In genomic region chr3:137946341-137946973, GRCh38 we compare ENCODE assay signal across 8 cellular contexts.
DNase-seq lines count a peak whose midpoint lies in the region; ATAC-seq, FAIRE-seq and TF ChIP-seq lines count a peak whose summit lies in the region.

No MANE protein-coding gene starts in this region.

- no peak overlapping the region for H3K27ac ChIP-seq in brain microvascular endothelial cell

- peak; percentile 51 for ATAC-seq in T-helper 17 cell
- no peak for ATAC-seq in HG03025 (IDR thresholded peaks at IDR 0.05; ENCODE audit: low FRiP score, unreplicated experiment)

- H3K36me3 Mint-ChIP-seq in T-helper 17 cell (ENCODE audit: low read depth): no peaks in the 10 kb centered on the region

- peak; percentile 89 for FAIRE-seq in islet of Langerhans (lab: Jason Lieb, UNC)

- no peaks in the 10 kb centered on the region for H3K27me3 Mint-ChIP-seq in T-helper 17 cell

- H3K27ac Mint-ChIP-seq in T-helper 17 cell: no peak overlapping the region

- no peak overlapping the region for H3K4me3 Mint-ChIP-seq in T-helper 17 cell

- in situ Hi-C loops in brain microvascular endothelial cell (cut with HindIII; ENCODE audit: low pct_ligation_motif_present, low sequenced_read_pairs): no loop called here

- DNase-seq in D341Med (ENCODE audit: low spot score): peak; percentile 74
- DNase-seq in H7: peak; percentile 33
- DNase-seq in NCI-H2029 (lab: John Stamatoyannopoulos, UW): peak; percentile 60
- DNase-seq in T-helper 17 cell: peak; percentile 9 to 11 (median 9)
- peak; percentile 63 for DNase-seq in brain microvascular endothelial cell
- peak; percentile 37 for DNase-seq in stimulated activated CD4-positive, alpha-beta T cell treated with anti-CD3 and anti-CD28 coated beads, Interleukin-4, amount 100 ng/mL, for 24 hours

- H3K9me3 ChIP-seq in T-helper 17 cell (ENCODE audit: control insufficient read depth, low read length, poor library complexity, severe bottlenecking): no peaks in the 10 kb centered on the region

- no peaks in the 10 kb centered on the region for H3K36me3 ChIP-seq in H7 (replicated peaks; ENCODE audit: control insufficient read depth, insufficient read depth, low read length)
- no peaks in the 10 kb centered on the region for H3K36me3 ChIP-seq in brain microvascular endothelial cell (replicated peaks)

- peak; percentile 78 for TF ChIP-seq CTCF in brain microvascular endothelial cell (IDR thresholded peaks at IDR 0.05; ENCODE audit: low read depth, low read length, missing control alignments)

- no peak overlapping the region for H3K4me3 ChIP-seq in H7 (ENCODE audit: insufficient read depth, low read depth, low read length)
- H3K4me3 ChIP-seq in brain microvascular endothelial cell (ENCODE audit: low read depth, low read length): no peak overlapping the region

- H3K4me1 Mint-ChIP-seq in T-helper 17 cell: no peaks in the 10 kb centered on the region

- H3K27me3 ChIP-seq in H7 (ENCODE audit: control insufficient read depth, insufficient read depth, low read length) (no peaks in the 10 kb centered on the region; the same call in 1 of the 2 replicates), brain microvascular endothelial cell (replicated peaks) (no peaks in the 10 kb centered on the region)

Comparison
In these comparisons a context has a peak if more than half of its experiments do, and no peak if none do; other contexts are left out.
1. DNase-seq: peak in every context shown above with its lines; median percentile 74 in D341Med; 63 in brain microvascular endothelial cell; 60 in NCI-H2029; 37 in stimulated activated CD4-positive, alpha-beta T cell treated with anti-CD3 and anti-CD28 coated beads, Interleukin-4, amount 100 ng/mL, for 24 hours; 33 in H7; 9 in T-helper 17 cell.